ENCODE assay signal across 8 cellular contexts in the genomic region with DNA sequence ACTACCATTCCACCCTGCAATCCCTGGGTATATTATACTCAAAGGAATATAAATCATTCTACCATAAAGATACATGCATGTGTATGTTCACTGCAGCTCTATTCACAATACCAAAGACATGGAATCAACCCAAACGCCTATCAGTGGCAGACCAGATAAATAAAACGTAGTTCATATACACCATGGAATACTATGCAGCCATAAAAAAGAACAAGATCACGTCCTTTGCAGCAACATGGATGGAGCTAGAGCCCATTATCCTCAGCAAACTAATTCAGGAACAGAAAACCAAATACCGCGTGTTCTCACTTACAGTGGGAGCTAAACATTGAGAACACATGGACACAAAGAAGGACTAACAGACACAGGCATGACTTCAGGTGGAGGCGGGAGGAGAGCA.
"Had no signal": no experiment of that assay in that cellular context is flagged by ENCODE, and none has a peak within 500 bp of the region (broad histone marks: within the 10 kb centered on the region; RNA-seq: fewer than 3 reads in every experiment).

No MANE protein-coding gene starts in this region.

- DNase-seq: GDM1, GF-D8 had no signal

- FAIRE-seq: G401.6, GM12878, GM12891, GM12892, GM18507, GM19239 had no signal

- ATAC-seq: GM12878 had no signal

- H3K4me3 ChIP-seq: GM12878 had no signal
